In the genomic region with DNA sequence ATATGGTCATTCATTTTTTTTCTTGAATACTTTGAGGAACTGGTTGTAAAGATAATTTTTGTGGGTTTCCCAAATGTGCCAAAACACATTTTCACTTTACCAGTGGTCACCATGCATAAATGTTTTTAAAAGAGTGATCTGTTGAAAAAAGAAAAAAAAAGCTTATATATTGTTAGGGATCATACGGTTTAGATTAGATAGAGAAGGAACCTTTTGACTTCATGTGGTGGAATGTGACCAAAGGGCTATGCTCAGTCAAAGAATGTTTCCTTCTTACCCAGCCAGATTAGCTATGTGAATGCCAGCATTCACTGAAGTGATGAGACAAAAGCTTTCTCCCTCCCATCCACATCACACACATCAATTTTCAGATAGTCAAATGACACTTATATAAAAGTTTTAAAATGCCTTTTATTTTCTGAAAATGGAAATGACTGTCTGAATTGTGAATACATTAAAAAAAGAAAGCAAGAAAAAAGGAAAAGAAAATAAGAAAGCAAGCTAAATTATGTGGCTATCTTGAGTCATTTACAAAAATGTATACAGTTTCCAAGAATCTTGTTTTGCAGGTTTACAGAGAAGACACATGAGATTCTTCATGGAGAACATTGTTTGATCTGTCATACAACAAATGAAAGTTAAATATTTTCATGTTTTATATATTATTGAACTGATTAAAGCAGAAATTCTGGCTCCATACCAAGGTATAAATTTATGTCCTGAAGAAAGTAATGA, we compare ENCODE assay signal across 21 cellular contexts. TPM values are rescaled to one million over a fixed set of nuclear protein-coding genes. Genes with fewer than 3 reads are reported as not detected.
A peak's percentile ranks its signal among the peaks of the same experiment; 100 is the strongest.
DNase-seq lines count a peak whose midpoint lies in the region; ATAC-seq, FAIRE-seq and TF ChIP-seq lines count a peak whose summit lies in the region.
"Had no signal": no experiment of that assay in that cellular context is flagged by ENCODE, and none has a peak within 500 bp of the region (broad histone marks: within the 10 kb centered on the region; RNA-seq: fewer than 3 reads in every experiment).

No MANE protein-coding gene starts in this region.

- no peak overlapping the region for H3K27ac ChIP-seq in mesenchymal stem cell (ENCODE audit: low read length, poor library complexity, severe bottlenecking)
- H3K27ac ChIP-seq: colonic mucosa, ovary, sigmoid colon had no signal

- no peaks in the 10 kb centered on the region for H3K9me3 ChIP-seq in mesenchymal stem cell (ENCODE audit: control insufficient read depth, low read length)
- H3K9me3 ChIP-seq: colonic mucosa, ovary, sigmoid colon had no signal

- H3K9ac ChIP-seq in mesenchymal stem cell (ENCODE audit: low read length): peak overlapping the region; percentile 10

- H3K4me2 ChIP-seq in mesenchymal stem cell (ENCODE audit: low read length, poor library complexity, severe bottlenecking): no peak overlapping the region

- no peak overlapping the region for H4K8ac ChIP-seq in mesenchymal stem cell (ENCODE audit: low read length)

- peak; percentile 49 for DNase-seq in AG20443 (ENCODE audit: low spot score)
- no peak for DNase-seq in RCC 7860 (ENCODE audit: low spot score)
- DNase-seq in astrocyte of the spinal cord (ENCODE audit: low read depth, low spot score): peak; percentile 14
- no peak for DNase-seq in mesenchymal stem cell
- DNase-seq in posterior cingulate gyrus: no peak
- no peak for DNase-seq in kidney glomerular epithelial cell (lab: John Stamatoyannopoulos, UW)
- DNase-seq in Right ventricle myocardium superior: no peak
- DNase-seq in UCSD-AML1 (lab: John Stamatoyannopoulos, UW; ENCODE audit: unreplicated experiment): no peak
- DNase-seq: activated CD8-positive, alpha-beta memory T cell treated with anti-CD3 and anti-CD28 coated beads, Interleukin-2, amount 50 U/mL, for 48 hours; activated naive CD4-positive, alpha-beta T cell treated with anti-CD3 and anti-CD28 coated beads for 36 hours; CD8-positive, alpha-beta memory T cell; colonic mucosa; left ventricle myocardium superior; NCI-H1930; NCI-H446; ovary; sigmoid colon; stimulated activated CD4-positive, alpha-beta T cell treated with anti-CD3 and anti-CD28 coated beads, Interleukin-1b, Interleukin-23, amount 100 ng/mL, for 48 hours; T-helper 17 cell had no signal

- H3K27me3 ChIP-seq in mesenchymal stem cell (ENCODE audit: control insufficient read depth in 1 of 2, insufficient read depth in 1 of 2, low read length in 2 of 2): no peaks in the 10 kb centered on the region
- H3K27me3 ChIP-seq: colonic mucosa, ovary, sigmoid colon had no signal

- H3K4ac ChIP-seq in mesenchymal stem cell (ENCODE audit: low read depth in 1 of 2, low read length in 2 of 2): no peak overlapping the region

- H2BK120ac ChIP-seq in mesenchymal stem cell (ENCODE audit: low read depth, low read length): no peak overlapping the region

- no peak overlapping the region for H2BK12ac ChIP-seq in mesenchymal stem cell (ENCODE audit: low read length in 2 of 2)

- H2AFZ ChIP-seq in mesenchymal stem cell (ENCODE audit: low read depth, low read length): no peak overlapping the region

- peaks cover 0 to 15% of the 10 kb centered on the region in 2 experiments for H3K36me3 ChIP-seq in mesenchymal stem cell (ENCODE audit: control insufficient read depth in 1 of 2, insufficient read depth in 2 of 2, low read depth in 1 of 2, low read length in 2 of 2)
- H3K36me3 ChIP-seq: colonic mucosa, ovary had no signal

- H3K79me1 ChIP-seq in mesenchymal stem cell (replicated peaks; ENCODE audit: low read length, poor library complexity, severe bottlenecking): no peaks in the 10 kb centered on the region

- H3K18ac ChIP-seq in mesenchymal stem cell (ENCODE audit: low read depth in 1 of 2, low read length in 2 of 2): no peak overlapping the region

- in situ Hi-C loops in astrocyte of the spinal cord (cut with HindIII; ENCODE audit: low sequenced_read_pairs): no loop called here

- H3K4me3 ChIP-seq in astrocyte of the spinal cord (ENCODE audit: low read depth, low read length): no peak overlapping the region
- H3K4me3 ChIP-seq in mesenchymal stem cell (ENCODE audit: insufficient read depth in 1 of 2, low read depth in 1 of 2, low read length in 2 of 2): no peak overlapping the region
- H3K4me3 ChIP-seq: colonic mucosa, ovary, sigmoid colon had no signal

- H2AK5ac ChIP-seq in mesenchymal stem cell (ENCODE audit: low read length, severe bottlenecking): no peak overlapping the region

- no peak overlapping the region for H3K23ac ChIP-seq in mesenchymal stem cell (ENCODE audit: low read length in 2 of 2)

- no peak for ATAC-seq in Right ventricle myocardium superior (ENCODE audit: poor library complexity)
- ATAC-seq: activated CD4-positive, CD25-positive, alpha-beta regulatory T cell treated with anti-CD3 and anti-CD28 coated beads, Interleukin-2, amount 50 U/mL, for 24 hours; left ventricle myocardium superior; Right ventricle myocardium inferior; T-helper 17 cell had no signal

- TF ChIP-seq CTCF in astrocyte of the spinal cord (IDR thresholded peaks at IDR 0.05; ENCODE audit: low read depth, low read length): no peak

- H3K4me1 ChIP-seq in mesenchymal stem cell (ENCODE audit: control insufficient read depth, insufficient read depth, low read depth, low read length): peaks cover 2% of the 10 kb centered on the region
- H3K4me1 ChIP-seq: colonic mucosa, sigmoid colon had no signal

- FAIRE-seq in RCC 7860 (lab: Jason Lieb, UNC): peak; percentile 15

- no peak overlapping the region for H2BK15ac ChIP-seq in mesenchymal stem cell (ENCODE audit: low read depth, poor library complexity, severe bottlenecking)

- no peak overlapping the region for H4K91ac ChIP-seq in mesenchymal stem cell (ENCODE audit: low read length)

- intact Hi-C loops in posterior cingulate gyrus (cut with DNase I): no loop called here
- intact Hi-C loops in Right ventricle myocardium superior (cut with DNase I): no loop called here

- no peak overlapping the region for H2BK5ac ChIP-seq in mesenchymal stem cell (ENCODE audit: low read depth, low read length, poor library complexity, severe bottlenecking)

- WGBS in mesenchymal stem cell: 55% methylated on average over 1 of the region's 1 CpG

- H3K14ac ChIP-seq in mesenchymal stem cell (ENCODE audit: low read length in 2 of 2): no peak overlapping the region

RNA-seq across cellular contexts. Expression of a gene that starts 8.6 kb away (rescaled TPM):
- 39.3 TPM for polyA plus RNA-seq in mesenchymal stem cell (2013, experiment 1 of 2)
- polyA plus RNA-seq in mesenchymal stem cell (2013, experiment 2 of 2): 41.4 TPM
- 26.2 TPM for total RNA-seq in Right ventricle myocardium superior
- total RNA-seq: activated naive CD4-positive, alpha-beta T cell treated with anti-CD3 and anti-CD28 coated beads for 36 hours had no signal
- polyA plus RNA-seq: CD8-positive, alpha-beta memory T cell had no signal

RNA-seq across cellular contexts. Expression of a gene that starts 29.4 kb away (rescaled TPM):
- polyA plus RNA-seq in mesenchymal stem cell (2013, experiment 1 of 2): 11.6 TPM
- 12.4 TPM for polyA plus RNA-seq in mesenchymal stem cell (2013, experiment 2 of 2)
- total RNA-seq in Right ventricle myocardium superior: 11.1 TPM

Comparison
In these comparisons a context has a peak if more than half of its experiments do, and no peak if none do; other contexts are left out.
1. DNase-seq: peak in AG20443 (single experiment) and astrocyte of the spinal cord (single experiment); none in RCC 7860 (single experiment), mesenchymal stem cell (single experiment), posterior cingulate gyrus (0 of 10), kidney glomerular epithelial cell (single experiment), Right ventricle myocardium superior (single experiment) and UCSD-AML1 (single experiment).